In the genomic region with DNA sequence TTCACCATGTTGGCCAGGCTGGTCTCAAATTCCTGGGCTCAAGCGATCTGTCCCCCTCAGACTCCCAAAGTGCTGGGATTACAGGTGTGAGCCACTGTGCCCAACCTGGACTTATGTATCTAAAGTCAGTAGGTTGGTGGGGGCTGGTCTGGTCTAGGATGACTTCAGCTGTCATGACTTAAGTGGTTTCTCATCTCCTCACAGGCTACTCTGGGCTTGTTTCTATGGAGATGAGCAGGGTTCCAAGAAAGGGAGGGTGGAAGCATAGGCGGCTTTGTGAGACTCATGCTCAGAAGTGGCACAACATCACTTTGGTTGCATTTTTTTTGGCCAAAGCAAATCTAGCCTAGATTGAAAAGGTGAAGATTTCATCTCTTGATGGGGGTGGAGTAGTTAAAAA, we compare ENCODE assay signal across 24 cellular contexts.
A peak's percentile ranks its signal among the peaks of the same experiment; 100 is the strongest.
DNase-seq lines count a peak whose midpoint lies in the region; ATAC-seq, FAIRE-seq and TF ChIP-seq lines count a peak whose summit lies in the region.
"Had no signal": no experiment of that assay in that cellular context is flagged by ENCODE, and none has a peak within 500 bp of the region (broad histone marks: within the 10 kb centered on the region; RNA-seq: fewer than 3 reads in every experiment).

No MANE protein-coding gene starts in this region.

- peak overlapping the region; percentile 83 for H3K27ac Mint-ChIP-seq in activated naive CD8-positive, alpha-beta T cell treated with anti-CD3 and anti-CD28 coated beads, Interleukin-2, amount 10 ng/mL, durations not matched to agents 7 days and 5 days
- H3K27ac Mint-ChIP-seq in activated naive CD8-positive, alpha-beta T cell treated with anti-CD3 and anti-CD28 coated beads, Interleukin-2, amount 50 U/mL, for 24 hours = no peak overlapping the region
- no peak overlapping the region for H3K27ac Mint-ChIP-seq in activated T-helper 17 cell treated with anti-CD3 and anti-CD28 coated beads, Interleukin-2, amount 50 U/mL, for 72 hours
- H3K27ac Mint-ChIP-seq: CD8-positive, alpha-beta T cell; H9; HFFc6 had no signal

- peak overlapping the region; percentile 22 for H3K4me3 Mint-ChIP-seq in activated naive CD8-positive, alpha-beta T cell treated with anti-CD3 and anti-CD28 coated beads, Interleukin-2, amount 10 ng/mL, durations not matched to agents 7 days and 5 days
- no peak overlapping the region for H3K4me3 Mint-ChIP-seq in activated naive CD8-positive, alpha-beta T cell treated with anti-CD3 and anti-CD28 coated beads, Interleukin-2, amount 50 U/mL, for 24 hours
- H3K4me3 Mint-ChIP-seq in activated T-helper 17 cell treated with anti-CD3 and anti-CD28 coated beads, Interleukin-2, amount 50 U/mL, for 72 hours = no peak overlapping the region
- H3K4me3 Mint-ChIP-seq: CD8-positive, alpha-beta T cell; H9; HFFc6 had no signal

- DNase-seq in NK-92 treated with Interleukin-12 subunit alpha and Interleukin-12 subunit beta, amount 100 ng/mL, for 24 hours (lab: John Stamatoyannopoulos, UW) = peak; percentile 50
- DNase-seq in NK-92 (lab: John Stamatoyannopoulos, UW; ENCODE audit: unreplicated experiment) = no peak
- DNase-seq in activated naive CD8-positive, alpha-beta T cell treated with anti-CD3 and anti-CD28 coated beads, Interleukin-2, amount 10 ng/mL, durations not matched to agents 7 days and 5 days = no peak
- no peak for DNase-seq in activated naive CD8-positive, alpha-beta T cell treated with anti-CD3 and anti-CD28 coated beads, Interleukin-2, amount 50 U/mL, for 24 hours
- DNase-seq in COR-L47 (lab: John Stamatoyannopoulos, UW) = no peak
- no peak for DNase-seq in kidney
- DNase-seq: 8988T; C1 segment of cervical spinal cord; Calu3; CD8-positive, alpha-beta T cell; DMS153; GM23248; H9; HFFc6; MG63; NCI-H1436; NCI-H187 treated with DMSO at 0.1 percent for 48 hours; NCI-H2107; NCI-H226; NCI-H510A treated with DMSO at 0.1 percent for 48 hours; NCI-H748 treated with DMSO at 0.1 percent for 48 hours; Peyer's patch had no signal

- peaks cover 37% of the 10 kb centered on the region for H3K4me1 Mint-ChIP-seq in activated naive CD8-positive, alpha-beta T cell treated with anti-CD3 and anti-CD28 coated beads, Interleukin-2, amount 10 ng/mL, durations not matched to agents 7 days and 5 days
- no peaks in the 10 kb centered on the region for H3K4me1 Mint-ChIP-seq in activated naive CD8-positive, alpha-beta T cell treated with anti-CD3 and anti-CD28 coated beads, Interleukin-2, amount 50 U/mL, for 24 hours
- no peaks in the 10 kb centered on the region for H3K4me1 Mint-ChIP-seq in activated T-helper 17 cell treated with anti-CD3 and anti-CD28 coated beads, Interleukin-2, amount 50 U/mL, for 72 hours
- H3K4me1 Mint-ChIP-seq: H9 had no signal

- peaks cover 23% of the 10 kb centered on the region for H3K9me3 Mint-ChIP-seq in activated naive CD8-positive, alpha-beta T cell treated with anti-CD3 and anti-CD28 coated beads, Interleukin-2, amount 10 ng/mL, durations not matched to agents 7 days and 5 days
- H3K9me3 Mint-ChIP-seq in activated naive CD8-positive, alpha-beta T cell treated with anti-CD3 and anti-CD28 coated beads, Interleukin-2, amount 50 U/mL, for 24 hours = peaks cover 15% of the 10 kb centered on the region
- no peaks in the 10 kb centered on the region for H3K9me3 Mint-ChIP-seq in activated T-helper 17 cell treated with anti-CD3 and anti-CD28 coated beads, Interleukin-2, amount 50 U/mL, for 72 hours
- H3K9me3 Mint-ChIP-seq: CD8-positive, alpha-beta T cell; HFFc6 had no signal

- FAIRE-seq in kidney (lab: Jason Lieb, UNC) = no peak
- FAIRE-seq: GM12891 had no signal

- no peak overlapping the region for H3K9ac ChIP-seq in kidney (ENCODE audit: low read length in 2 of 2)
- H3K9ac ChIP-seq: GM23248 had no signal

- ATAC-seq in activated naive CD8-positive, alpha-beta T cell treated with anti-CD3 and anti-CD28 coated beads, Interleukin-2, amount 10 ng/mL, durations not matched to agents 7 days and 5 days (ENCODE audit: low read depth) = peak; percentile 97
- no peak for ATAC-seq in activated naive CD8-positive, alpha-beta T cell treated with anti-CD3 and anti-CD28 coated beads, Interleukin-2, amount 50 U/mL, for 24 hours
- peak; percentile 95 for ATAC-seq in activated T-helper 17 cell treated with anti-CD3 and anti-CD28 coated beads, Interleukin-2, amount 50 U/mL, for 72 hours (replicated peaks)
- ATAC-seq: CD8-positive, alpha-beta T cell had no signal

- no peak overlapping the region for H3K27ac ChIP-seq in kidney (ENCODE audit: low read depth in 2 of 2, low read length in 2 of 2)
- H3K27ac ChIP-seq: GM23248, Peyer's patch had no signal

- intact Hi-C loops in kidney (cut with DNase I) = no loop called here

- POLR2A ChIA-PET in activated naive CD8-positive, alpha-beta T cell treated with anti-CD3 and anti-CD28 coated beads, Interleukin-2, amount 10 ng/mL, durations not matched to agents 7 days and 5 days (lab: Charles Lee) = no interaction called here

- H3K4me1 ChIP-seq in kidney (ENCODE audit: control insufficient read depth in 1 of 2, insufficient read depth in 1 of 2, low read depth in 1 of 2, low read length in 2 of 2) = no peaks in the 10 kb centered on the region
- H3K4me1 ChIP-seq: Peyer's patch had no signal

- no peaks in the 10 kb centered on the region for H3K9me3 ChIP-seq in kidney (ENCODE audit: control insufficient read depth in 1 of 2, low read length in 2 of 2)
- H3K9me3 ChIP-seq: MG63, Peyer's patch had no signal

- H3K36me3 ChIP-seq in kidney (ENCODE audit: control insufficient read depth in 1 of 2, insufficient read depth in 2 of 2, low read length in 2 of 2) = no peaks in the 10 kb centered on the region
- H3K36me3 ChIP-seq: MG63, Peyer's patch had no signal

- peaks cover 48% of the 10 kb centered on the region for H3K36me3 Mint-ChIP-seq in activated naive CD8-positive, alpha-beta T cell treated with anti-CD3 and anti-CD28 coated beads, Interleukin-2, amount 10 ng/mL, durations not matched to agents 7 days and 5 days
- H3K36me3 Mint-ChIP-seq in activated naive CD8-positive, alpha-beta T cell treated with anti-CD3 and anti-CD28 coated beads, Interleukin-2, amount 50 U/mL, for 24 hours (ENCODE audit: low read depth) = no peaks in the 10 kb centered on the region
- H3K36me3 Mint-ChIP-seq in activated T-helper 17 cell treated with anti-CD3 and anti-CD28 coated beads, Interleukin-2, amount 50 U/mL, for 72 hours (ENCODE audit: low read depth) = no peaks in the 10 kb centered on the region
- H3K36me3 Mint-ChIP-seq: CD8-positive, alpha-beta T cell had no signal

- no peak for TF ChIP-seq CTCF in kidney (IDR thresholded peaks at IDR 0.05; ENCODE audit: borderline replicate concordance, extremely low read depth, insufficient read depth)

- H3K27me3 Mint-ChIP-seq in activated naive CD8-positive, alpha-beta T cell treated with anti-CD3 and anti-CD28 coated beads, Interleukin-2, amount 10 ng/mL, durations not matched to agents 7 days and 5 days = no peaks in the 10 kb centered on the region
- no peaks in the 10 kb centered on the region for H3K27me3 Mint-ChIP-seq in activated naive CD8-positive, alpha-beta T cell treated with anti-CD3 and anti-CD28 coated beads, Interleukin-2, amount 50 U/mL, for 24 hours
- H3K27me3 Mint-ChIP-seq in activated T-helper 17 cell treated with anti-CD3 and anti-CD28 coated beads, Interleukin-2, amount 50 U/mL, for 72 hours = no peaks in the 10 kb centered on the region

- H3K4me3 ChIP-seq in kidney (ENCODE audit: low read length in 2 of 2) = no peak overlapping the region
- H3K4me3 ChIP-seq: GM23248, MG63, Peyer's patch had no signal
